ENCODE assay signal across 21 cellular contexts in the genomic region with DNA sequence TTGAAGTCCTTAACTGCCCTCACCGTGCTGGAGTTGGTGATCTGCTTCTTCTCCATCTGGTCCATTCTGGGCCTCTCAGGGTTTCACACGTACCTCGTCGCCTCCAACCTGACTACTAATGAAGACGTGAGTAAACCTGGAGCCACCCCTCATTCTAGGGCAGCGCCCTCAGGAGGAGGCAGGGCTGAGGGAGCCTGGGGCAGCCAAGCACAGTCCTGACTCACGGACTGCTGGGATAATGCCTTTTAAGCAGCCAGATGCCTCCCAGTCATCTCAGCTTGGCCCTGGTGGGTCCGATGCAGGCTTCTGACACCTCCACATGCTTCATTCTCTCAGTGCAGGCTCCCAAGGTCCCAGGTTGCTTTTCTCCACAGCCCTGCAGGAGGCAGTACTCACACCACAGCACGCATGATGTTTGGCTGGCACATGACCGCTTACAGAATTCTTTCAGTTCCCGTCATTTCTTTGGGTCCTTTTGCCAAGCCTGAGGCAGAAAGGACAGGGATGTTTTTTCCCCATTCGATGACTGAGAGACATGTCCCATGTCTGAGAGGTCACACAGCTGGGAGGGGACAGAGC. TPM values are rescaled to one million over a fixed set of nuclear protein-coding genes. Genes with fewer than 3 reads are reported as not detected.
DNase-seq lines count a peak whose midpoint lies in the region; ATAC-seq and TF ChIP-seq lines count a peak whose summit lies in the region.
"Had no signal": no experiment of that assay in that cellular context is flagged by ENCODE, and none has a peak within 500 bp of the region (broad histone marks: within the 10 kb centered on the region; RNA-seq: fewer than 3 reads in every experiment).

No MANE protein-coding gene starts in this region.

- no peak overlapping the region for H3K27ac ChIP-seq in GM23248
- peak overlapping the region; percentile 95; the same call in 1 of the 2 replicates for H3K27ac ChIP-seq in PC-3 (ENCODE audit: low read length)
- H3K27ac ChIP-seq in endodermal cell (ENCODE audit: low read depth, low read length): no peak overlapping the region
- H3K27ac ChIP-seq: BLaER1 treated with 17β-estradiol and CSF1 and Interleukin-3, amounts not matched to agents 10 nM and 100 nM; heart left ventricle; thyroid gland had no signal

- no peaks in the 10 kb centered on the region for H3K9me3 ChIP-seq in GM23248 (ENCODE audit: low read depth)
- H3K9me3 ChIP-seq in PC-3 (ENCODE audit: low read length): no peaks in the 10 kb centered on the region
- H3K9me3 ChIP-seq in endodermal cell (ENCODE audit: control insufficient read depth, low read length): no peaks in the 10 kb centered on the region
- H3K9me3 ChIP-seq: BLaER1 treated with 17β-estradiol and CSF1 and Interleukin-3, amounts not matched to agents 10 nM and 100 nM; heart left ventricle; thyroid gland had no signal

- H3K27me3 ChIP-seq in GM23248 (replicated peaks; ENCODE audit: insufficient read depth) (no peaks in the 10 kb centered on the region), PC-3 (ENCODE audit: low read length) (no peaks in the 10 kb centered on the region), endodermal cell (ENCODE audit: control insufficient read depth, insufficient read depth, low read length, poor library complexity, severe bottlenecking) (no peaks in the 10 kb centered on the region)
- H3K27me3 ChIP-seq: BLaER1 treated with 17β-estradiol and CSF1 and Interleukin-3, amounts not matched to agents 10 nM and 100 nM; heart left ventricle; thyroid gland had no signal

- in situ Hi-C loops in GM23248 (cut with MboI): no loop called here

- H3K4me1 ChIP-seq in GM23248 (ENCODE audit: insufficient read depth): peaks cover 20% of the 10 kb centered on the region
- H3K4me1 ChIP-seq in PC-3 (ENCODE audit: insufficient read depth, low read length): peaks cover 57% of the 10 kb centered on the region
- H3K4me1 ChIP-seq in endodermal cell (ENCODE audit: control insufficient read depth, insufficient read depth, low read length): no peaks in the 10 kb centered on the region

- CTCF ChIA-PET in PC-3 (lab: Charles Lee): no interaction called here

- H3K27me3 Mint-ChIP-seq in endodermal cell (ENCODE audit: insufficient read depth) (no peaks in the 10 kb centered on the region), nephron progenitor cell (ENCODE audit: low read depth, poor library complexity) (no peaks in the 10 kb centered on the region)
- no peaks in the 10 kb centered on the region for H3K27me3 Mint-ChIP-seq in natural killer cell treated with Interleukin-12 subunit alpha and Interleukin-12 subunit beta and Interleukin-15 and Interleukin-18, amount 100 ng/mL, for 72 hours

- no peak for ATAC-seq in PC-3
- ATAC-seq in natural killer cell treated with Interleukin-12 subunit alpha and Interleukin-12 subunit beta and Interleukin-15 and Interleukin-18, amount 100 ng/mL, for 72 hours: no peak
- ATAC-seq: heart left ventricle had no signal

- peaks cover 3% of the 10 kb centered on the region; the same call in 1 of the 2 replicates for H3K36me3 ChIP-seq in GM23248 (ENCODE audit: low read depth)
- peaks cover 41% of the 10 kb centered on the region for H3K36me3 ChIP-seq in PC-3 (ENCODE audit: low read depth, low read length)
- peaks cover 73% of the 10 kb centered on the region for H3K36me3 ChIP-seq in endodermal cell (ENCODE audit: control insufficient read depth, insufficient read depth, low read length)

- WGBS in GM23248 (ENCODE audit: low coverage in 1 of 2, low lambda C conversion rate in 2 of 2, missing lambda C conversion rate in 2 of 2), 2 experiments: 75 to 85% methylated on average over 11 to 12 of the region's 12 CpGs
- WGBS in endodermal cell (ENCODE audit: insufficient coverage in 1 of 2, insufficient read length in 1 of 2), 2 experiments: 94 to 98% methylated on average over 6 to 12 of the region's 12 CpGs

- peaks cover 65% of the 10 kb centered on the region for H3K36me3 Mint-ChIP-seq in endodermal cell (ENCODE audit: low read depth)
- peaks cover 40% of the 10 kb centered on the region for H3K36me3 Mint-ChIP-seq in nephron progenitor cell (ENCODE audit: low read depth)
- H3K36me3 Mint-ChIP-seq in natural killer cell treated with Interleukin-12 subunit alpha and Interleukin-12 subunit beta and Interleukin-15 and Interleukin-18, amount 100 ng/mL, for 72 hours: peaks cover 18% of the 10 kb centered on the region

- TF ChIP-seq CTCF in PC-3 (conservative IDR thresholded peaks at IDR 0.05; ENCODE audit: low read depth, low read length): peak; percentile 44
- peak; percentile 57 for TF ChIP-seq CTCF in endodermal cell (conservative IDR thresholded peaks at IDR 0.05)
- TF ChIP-seq CTCF in nephron progenitor cell (IDR thresholded peaks at IDR 0.05): no peak

- POLR2A ChIA-PET in PC-3 (lab: Charles Lee; ENCODE audit: unreplicated experiment): no interaction called here

- H3K4me1 Mint-ChIP-seq in endodermal cell (peaks cover 1% of the 10 kb centered on the region), nephron progenitor cell (peaks cover 44% of the 10 kb centered on the region)
- peaks cover 4 to 5% of the 10 kb centered on the region in 2 donors for H3K4me1 Mint-ChIP-seq in natural killer cell treated with Interleukin-12 subunit alpha and Interleukin-12 subunit beta and Interleukin-15 and Interleukin-18, amount 100 ng/mL, for 72 hours (ENCODE audit: low read depth in 2 of 2)
- H3K4me1 Mint-ChIP-seq: neural crest cell had no signal

- DNase-seq in GM23248: peak; percentile 42
- DNase-seq in PC-3: no peak
- peak; percentile 64 for DNase-seq in endodermal cell
- no peak for DNase-seq in nephron progenitor cell
- no peak for DNase-seq in natural killer cell treated with Interleukin-12 subunit alpha and Interleukin-12 subunit beta and Interleukin-15 and Interleukin-18, amount 100 ng/mL, for 72 hours (ENCODE audit: low spot score)
- no peak for DNase-seq in ureter (ENCODE audit: low spot score)
- DNase-seq in NCI-H446 treated with DMSO at 0.1 percent for 48 hours (lab: John Stamatoyannopoulos, UW): no peak
- DNase-seq: activated CD4-positive, CD25-positive, alpha-beta regulatory T cell treated with anti-CD3 and anti-CD28 coated beads, Interleukin-2, amount 50 U/mL, for 72 hours; aorta; cortex of kidney; DMS79 treated with DMSO at 0.1 percent for 48 hours; heart left ventricle; kidney; NCI-H187 treated with DMSO at 0.1 percent for 48 hours; NCI-H446; SIG-M5; stimulated activated CD4-positive, alpha-beta T cell treated with anti-CD3 and anti-CD28 coated beads, Interleukin-12 subunit alpha, Interleukin-12 subunit beta, amount 100 ng/mL, for 4 hours; T-helper 9 cell; thyroid gland had no signal

- H4K20me1 ChIP-seq in GM23248 (ENCODE audit: insufficient read depth) (no peaks in the 10 kb centered on the region), PC-3 (ENCODE audit: low read length) (no peaks in the 10 kb centered on the region)

- H3K9me3 Mint-ChIP-seq in endodermal cell (no peaks in the 10 kb centered on the region), nephron progenitor cell (no peaks in the 10 kb centered on the region)
- H3K9me3 Mint-ChIP-seq in natural killer cell treated with Interleukin-12 subunit alpha and Interleukin-12 subunit beta and Interleukin-15 and Interleukin-18, amount 100 ng/mL, for 72 hours: no peaks in the 10 kb centered on the region
- H3K9me3 Mint-ChIP-seq: neural crest cell had no signal

- H3K4me3 ChIP-seq in GM23248: no peak overlapping the region
- no peak overlapping the region for H3K4me3 ChIP-seq in PC-3 (ENCODE audit: low read length)
- H3K4me3 ChIP-seq in endodermal cell (ENCODE audit: low read length): no peak overlapping the region
- H3K4me3 ChIP-seq: BLaER1 treated with 17β-estradiol and CSF1 and Interleukin-3, amounts not matched to agents 10 nM and 100 nM; heart left ventricle; thyroid gland had no signal

- H3K4me3 Mint-ChIP-seq in endodermal cell (no peak overlapping the region), nephron progenitor cell (no peak overlapping the region)
- H3K4me3 Mint-ChIP-seq in natural killer cell treated with Interleukin-12 subunit alpha and Interleukin-12 subunit beta and Interleukin-15 and Interleukin-18, amount 100 ng/mL, for 72 hours: no peak overlapping the region
- H3K4me3 Mint-ChIP-seq: neural crest cell had no signal

- H3K9me2 ChIP-seq in GM23248 (ENCODE audit: insufficient read depth) (no peaks in the 10 kb centered on the region), PC-3 (replicated peaks; ENCODE audit: low read length) (no peaks in the 10 kb centered on the region)

- H2AFZ ChIP-seq in GM23248 (no peak overlapping the region), PC-3 (ENCODE audit: low read length) (no peak overlapping the region)

- H3F3A ChIP-seq in GM23248 (ENCODE audit: insufficient read depth): peaks cover 26% of the 10 kb centered on the region
- H3F3A ChIP-seq in PC-3 (ENCODE audit: low read length, unreplicated experiment): peaks cover 8% of the 10 kb centered on the region

- H3K27ac Mint-ChIP-seq in endodermal cell (no peak overlapping the region), nephron progenitor cell (peak overlapping the region; percentile 72)
- H3K27ac Mint-ChIP-seq in natural killer cell treated with Interleukin-12 subunit alpha and Interleukin-12 subunit beta and Interleukin-15 and Interleukin-18, amount 100 ng/mL, for 72 hours: peak overlapping the region in 1 of 2 donors; percentile 39

- H3K79me2 ChIP-seq in GM23248 (ENCODE audit: insufficient read depth) (no peaks in the 10 kb centered on the region), PC-3 (ENCODE audit: low read length) (peaks cover 4% of the 10 kb centered on the region; the same call in 1 of the 2 replicates)

- intact Hi-C loops in PC-3 (cut with micrococcal nuclease): no loop called here

- no TSS peak for BruUV-seq in PC-3 (replicated peaks; lab: Mats Ljungman, UMichigan)

- no peak overlapping the region for H3K9ac ChIP-seq in GM23248
- H3K9ac ChIP-seq in PC-3 (ENCODE audit: low read length): no peak overlapping the region
- H3K9ac ChIP-seq in endodermal cell (ENCODE audit: extremely low read depth, low read length, poor library complexity, severe bottlenecking): no peak overlapping the region

- H3K4me2 ChIP-seq in GM23248 (ENCODE audit: unreplicated experiment) (no peak overlapping the region), PC-3 (ENCODE audit: low read length) (no peak overlapping the region)
- H3K4me2 ChIP-seq: BLaER1 treated with 17β-estradiol and CSF1 and Interleukin-3, amounts not matched to agents 10 nM and 100 nM had no signal

RNA-seq across cellular contexts. Expression of gene SFN, which starts 11.8 kb away (rescaled TPM):
- total RNA-seq in GM23248 (2014; rRNA removed; shearing (Covaris generic)): not detected in 2 replicates
- not detected in 2 replicates for polyA plus RNA-seq in GM23248 (2016; fragmentation: Nextera tagmentation; extraction: Ambion mirVana)
- 411 and 577 TPM in 2 replicates for total RNA-seq in PC-3 (2014; rRNA removed)
- 1 to 10 TPM; 1.5 to 2.6 TPM for total RNA-seq in endodermal cell
- 0.50 TPM for polyA plus RNA-seq in endodermal cell (2013, experiment 1 of 2)
- polyA plus RNA-seq in endodermal cell (2013, experiment 2 of 2): 0.87 TPM
- total RNA-seq in natural killer cell treated with Interleukin-12 subunit alpha and Interleukin-12 subunit beta and Interleukin-15 and Interleukin-18, amount 100 ng/mL, for 72 hours: under 1 TPM; 0.50 to 0.56 TPM
- 93.7 TPM for total RNA-seq in ureter

RNA-seq across cellular contexts. Expression of gene ZDHHC18, which starts 24.7 kb away (rescaled TPM):
- total RNA-seq in GM23248 (2014; rRNA removed; shearing (Covaris generic)): 11.6 and 12.8 TPM in 2 replicates
- polyA plus RNA-seq in GM23248 (2016; fragmentation: Nextera tagmentation; extraction: Ambion mirVana): 1.3 and 1.9 TPM in 2 replicates
- total RNA-seq in PC-3 (2014; rRNA removed) (18.1 and 26.9 TPM in 2 replicates), endodermal cell (10 to 100 TPM; 39.7 to 42.4 TPM), ureter (21.0 TPM)
- 37.1 TPM for polyA plus RNA-seq in endodermal cell (2013, experiment 1 of 2)
- polyA plus RNA-seq in endodermal cell (2013, experiment 2 of 2): 34.3 TPM
- 100 to 1,000 TPM in 1 of 2 donors, 10 to 100 TPM in 1; 87.2 to 106 TPM for total RNA-seq in natural killer cell treated with Interleukin-12 subunit alpha and Interleukin-12 subunit beta and Interleukin-15 and Interleukin-18, amount 100 ng/mL, for 72 hours

RNA-seq across cellular contexts. Expression of gene GPN2, which starts 38.9 kb away (rescaled TPM):
- total RNA-seq in GM23248 (2014; rRNA removed; shearing (Covaris generic)): 11.9 and 12.1 TPM in 2 replicates
- polyA plus RNA-seq in GM23248 (2016; fragmentation: Nextera tagmentation; extraction: Ambion mirVana): 26.3 and 27.9 TPM in 2 replicates
- total RNA-seq in PC-3 (2014; rRNA removed) (24.6 and 28.2 TPM in 2 replicates), endodermal cell (10 to 100 TPM; 32.6 to 38.5 TPM), ureter (47.3 TPM)
- 24.5 TPM for polyA plus RNA-seq in endodermal cell (2013, experiment 1 of 2)
- 21.1 TPM for polyA plus RNA-seq in endodermal cell (2013, experiment 2 of 2)
- 10 to 100 TPM; 52.6 to 58.0 TPM for total RNA-seq in natural killer cell treated with Interleukin-12 subunit alpha and Interleukin-12 subunit beta and Interleukin-15 and Interleukin-18, amount 100 ng/mL, for 72 hours

RNA-seq across cellular contexts. Expression of gene GPATCH3, which starts 49.1 kb away (rescaled TPM):
- 6.3 and 6.8 TPM in 2 replicates for total RNA-seq in GM23248 (2014; rRNA removed; shearing (Covaris generic))
- 9.3 and 10.8 TPM in 2 replicates for polyA plus RNA-seq in GM23248 (2016; fragmentation: Nextera tagmentation; extraction: Ambion mirVana)
- total RNA-seq in PC-3 (2014; rRNA removed): 16.1 and 18.8 TPM in 2 replicates
- 10 to 100 TPM; 21.3 to 23.2 TPM for total RNA-seq in endodermal cell
- polyA plus RNA-seq in endodermal cell (2013, experiment 1 of 2): 11.5 TPM
- 11.3 TPM for polyA plus RNA-seq in endodermal cell (2013, experiment 2 of 2)
- 10 to 100 TPM; 19.6 to 21.2 TPM for total RNA-seq in natural killer cell treated with Interleukin-12 subunit alpha and Interleukin-12 subunit beta and Interleukin-15 and Interleukin-18, amount 100 ng/mL, for 72 hours
- 9.0 TPM for total RNA-seq in ureter

Comparison
In these comparisons a context has a peak if more than half of its experiments do, and no peak if none do; other contexts are left out.
1. DNase-seq: peak in GM23248 (single experiment) and endodermal cell (single experiment); none in PC-3 (single experiment), nephron progenitor cell (single experiment), natural killer cell treated with Interleukin-12 subunit alpha and Interleukin-12 subunit beta and Interleukin-15 and Interleukin-18, amount 100 ng/mL, for 72 hours (single experiment), ureter (single experiment) and NCI-H446 treated with DMSO at 0.1 percent for 48 hours (single experiment).
2. RNA of gene SFN, which starts 11.8 kb away (total RNA-seq): 411 to 577 TPM in PC-3 and 93.7 TPM in ureter (single experiment); 1.5 to 2.6 TPM in endodermal cell, 0.50 to 0.56 TPM in natural killer cell treated with Interleukin-12 subunit alpha and Interleukin-12 subunit beta and Interleukin-15 and Interleukin-18, amount 100 ng/mL, for 72 hours and not detected in GM23248; every median in the first group is over 10 times any median in the second.